Comparison of ENCODE assay signal across 8 cellular contexts in genomic region chr14:31229638-31230229, GRCh38. TPM values are rescaled to one million over a fixed set of nuclear protein-coding genes. Genes with fewer than 3 reads are reported as not detected.
DNase-seq lines count a peak whose midpoint lies in the region; ATAC-seq and TF ChIP-seq lines count a peak whose summit lies in the region.

No MANE protein-coding gene starts in this region.

- no peaks in the 10 kb centered on the region for H3K27me3 Mint-ChIP-seq in T-helper 17 cell

- no peaks in the 10 kb centered on the region for H3K4me1 ChIP-seq in ascending aorta

- no peaks in the 10 kb centered on the region for H3K27me3 ChIP-seq in ascending aorta

- no peaks in the 10 kb centered on the region for H3K4me1 Mint-ChIP-seq in T-helper 17 cell

- no peak overlapping the region for H3K27ac Mint-ChIP-seq in T-helper 17 cell

- DNase-seq in COR-L47 (lab: John Stamatoyannopoulos, UW) (peak; percentile 18), LNCaP clone FGC (ENCODE audit: low read depth) (peak; percentile 99), ascending aorta (ENCODE audit: low spot score in 2 of 2) (peak; percentile 22 to 82), T-helper 17 cell (no peak)
- DNase-seq in stimulated activated naive CD8-positive, alpha-beta T cell treated with anti-CD3 and anti-CD28 coated beads, Interleukin-15, Interleukin-2, amounts not matched to agents 100 U/mL and 50 U/mL, for 24 hours = no peak
- DNase-seq in activated CD4-positive, CD25-positive, alpha-beta regulatory T cell (lab: John Stamatoyannopoulos, UW) = no peak

- intact Hi-C loops in ascending aorta (cut with DNase I) = no loop called here

- H3K36me3 Mint-ChIP-seq in T-helper 17 cell (ENCODE audit: low read depth) = no peaks in the 10 kb centered on the region

- no peak overlapping the region for H3K4me3 Mint-ChIP-seq in T-helper 17 cell

- TF ChIP-seq CTCF in LNCaP clone FGC (IDR thresholded peaks at IDR 0.05; ENCODE audit: control insufficient read depth, extremely low read depth, insufficient read depth) = no peak
- TF ChIP-seq CTCF in ascending aorta (IDR thresholded peaks at IDR 0.05) = no peak

- no peak overlapping the region for H3K27ac ChIP-seq in ascending aorta

- peak; percentile 52 for ATAC-seq in stimulated activated naive CD8-positive, alpha-beta T cell treated with anti-CD3 and anti-CD28 coated beads, Interleukin-15, Interleukin-2, amounts not matched to agents 100 U/mL and 50 U/mL, for 24 hours
- ATAC-seq in T-helper 17 cell (no peak), GM21515 (IDR thresholded peaks at IDR 0.05; ENCODE audit: unreplicated experiment) (no peak)

- H3K36me3 ChIP-seq in ascending aorta = no peaks in the 10 kb centered on the region

- peak overlapping the region; percentile 19 for H3K4me3 ChIP-seq in LNCaP clone FGC (ENCODE audit: low read depth, low read length)
- H3K4me3 ChIP-seq in ascending aorta = no peak overlapping the region
- H3K4me3 ChIP-seq in iPS-18c (ENCODE audit: insufficient read depth, low read depth, low read length) = peak overlapping the region; percentile 32; the same call in 1 of the 2 replicates

- H3K9me3 ChIP-seq in ascending aorta = no peaks in the 10 kb centered on the region
- no peaks in the 10 kb centered on the region for H3K9me3 ChIP-seq in iPS-18c (ENCODE audit: control insufficient read depth, insufficient read depth, low read length)
- H3K9me3 ChIP-seq in T-helper 17 cell (ENCODE audit: control insufficient read depth, low read length, poor library complexity, severe bottlenecking) = no peaks in the 10 kb centered on the region

RNA-seq across cellular contexts. Expression of gene HECTD1, which starts 22.1 kb away (rescaled TPM):
- total RNA-seq in ascending aorta (63.6 TPM), T-helper 17 cell (100 to 1,000 TPM; 170 to 181 TPM)

Comparison
In these comparisons a context has a peak if more than half of its experiments do, and no peak if none do; other contexts are left out.
1. DNase-seq: peak in COR-L47 (single experiment), LNCaP clone FGC (single experiment) and ascending aorta (2 of 2); none in stimulated activated naive CD8-positive, alpha-beta T cell treated with anti-CD3 and anti-CD28 coated beads, Interleukin-15, Interleukin-2, amounts not matched to agents 100 U/mL and 50 U/mL, for 24 hours (single experiment), T-helper 17 cell (0 of 3) and activated CD4-positive, CD25-positive, alpha-beta regulatory T cell (0 of 4).
2. H3K4me3 ChIP-seq: peak in LNCaP clone FGC (single experiment) and iPS-18c (single experiment); none in ascending aorta (0 of 2).